8 cellular contexts compared by ENCODE assay signal in genomic region chr17:44221862-44222111, GRCh38. TPM values are rescaled to one million over a fixed set of nuclear protein-coding genes. Genes with fewer than 3 reads are reported as not detected.
DNase-seq lines count a peak whose midpoint lies in the region; ATAC-seq and TF ChIP-seq lines count a peak whose summit lies in the region.

No MANE protein-coding gene starts in this region.

- H3K27me3 ChIP-seq in endocrine pancreas (ENCODE audit: control insufficient read depth, insufficient read depth, low read length) = no peaks in the 10 kb centered on the region
- H3K27me3 ChIP-seq in neural progenitor cell = no peaks in the 10 kb centered on the region

- peak overlapping the region; percentile 90 for H3K4me3 Mint-ChIP-seq in neural progenitor cell

- H3K9me3 ChIP-seq in OCI-LY7 (ENCODE audit: low read length) (no peaks in the 10 kb centered on the region), endocrine pancreas (ENCODE audit: control insufficient read depth, low read length) (no peaks in the 10 kb centered on the region), neural progenitor cell (ENCODE audit: low read depth) (no peaks in the 10 kb centered on the region)

- H4K20me1 ChIP-seq in OCI-LY7 (ENCODE audit: insufficient read depth, low read length) = no peaks in the 10 kb centered on the region
- peaks cover 46% of the 10 kb centered on the region for H4K20me1 ChIP-seq in neural progenitor cell (ENCODE audit: low read depth)

- intact Hi-C loops in OCI-LY7 (cut with micrococcal nuclease; ENCODE audit: unreplicated experiment) = no loop called here

- H2AFZ ChIP-seq in OCI-LY7 (ENCODE audit: low read length) (peak overlapping the region; percentile 5; the same call in 1 of the 2 replicates), neural progenitor cell (replicated peaks) (no peak overlapping the region)

- H3K27ac ChIP-seq in C4-2B (peak overlapping the region; percentile 96), OCI-LY7 (ENCODE audit: low read depth, low read length, poor library complexity, severe bottlenecking) (peak overlapping the region; percentile 86), neural progenitor cell (no peak overlapping the region)

- H3K9ac ChIP-seq in endocrine pancreas (ENCODE audit: control insufficient read depth, insufficient read depth, low read length) (peak overlapping the region; percentile 84), neural progenitor cell (no peak overlapping the region)

- CTCF ChIA-PET in OCI-LY7 (lab: Charles Lee; ENCODE audit: unreplicated experiment) = interaction anchor here (0.7 kb wide), 1 partner anchor 53 kb away, joined by 3 read pairs; no protein-coding TSS in a partner anchor

- peaks cover 17% of the 10 kb centered on the region for H3K27me3 Mint-ChIP-seq in neural progenitor cell (ENCODE audit: insufficient read depth, low read depth)

- peaks cover 3% of the 10 kb centered on the region for H3K36me3 Mint-ChIP-seq in neural progenitor cell

- H3K4me3 ChIP-seq in OCI-LY7 (ENCODE audit: low read depth, low read length, poor library complexity, severe bottlenecking) (peak overlapping the region; percentile 90), endocrine pancreas (ENCODE audit: control insufficient read depth, insufficient read depth, low read length) (peak overlapping the region; percentile 38), neural progenitor cell (peak overlapping the region; percentile 86)

- POLR2A ChIA-PET in OCI-LY7 (lab: Charles Lee) = interaction anchor here (0.6 to 1.5 kb wide), 9 partner anchors 9 to 290 kb away, joined by 3 to 5 read pairs (median 4); no protein-coding TSS in a partner anchor

- H3K4me2 ChIP-seq in OCI-LY7 (ENCODE audit: low read length) (peak overlapping the region; percentile 80), neural progenitor cell (peak overlapping the region; percentile 92)

- no peak for ATAC-seq in GM19395 (IDR thresholded peaks at IDR 0.05; ENCODE audit: unreplicated experiment)

- TF ChIP-seq CTCF in C4-2B (conservative IDR thresholded peaks at IDR 0.05) (no peak), OCI-LY7 (conservative IDR thresholded peaks at IDR 0.05; ENCODE audit: low read length) (no peak), neural progenitor cell (IDR thresholded peaks at IDR 0.05) (no peak)

- H3F3A ChIP-seq in neural progenitor cell (ENCODE audit: low read depth) = peaks cover 32% of the 10 kb centered on the region

- peaks cover 15% of the 10 kb centered on the region for H3K36me3 ChIP-seq in OCI-LY7 (ENCODE audit: insufficient read depth, low read length)
- H3K36me3 ChIP-seq in endocrine pancreas (ENCODE audit: control insufficient read depth, insufficient read depth, low read length) = no peaks in the 10 kb centered on the region
- no peaks in the 10 kb centered on the region for H3K36me3 ChIP-seq in neural progenitor cell

- peaks cover 20% of the 10 kb centered on the region for H3K79me2 ChIP-seq in OCI-LY7 (ENCODE audit: insufficient read depth, low read depth, low read length)
- peaks cover 59% of the 10 kb centered on the region for H3K79me2 ChIP-seq in neural progenitor cell (ENCODE audit: low read depth)

- H3K9me3 Mint-ChIP-seq in neural progenitor cell = no peaks in the 10 kb centered on the region

- no TSS peak for BruUV-seq in OCI-LY7 (replicated peaks; lab: Mats Ljungman, UMichigan)

- peaks cover 23% of the 10 kb centered on the region for H3K4me1 Mint-ChIP-seq in neural progenitor cell

- no peaks in the 10 kb centered on the region for H3K9me2 ChIP-seq in OCI-LY7 (ENCODE audit: insufficient read depth, low read length)

- H3K4me1 ChIP-seq in OCI-LY7 (ENCODE audit: insufficient read depth, low read length, poor library complexity, severe bottlenecking) (peaks cover 11% of the 10 kb centered on the region), endocrine pancreas (ENCODE audit: control insufficient read depth, insufficient read depth, low read length) (peaks cover 5% of the 10 kb centered on the region), neural progenitor cell (peaks cover 10% of the 10 kb centered on the region)

- H3K27ac Mint-ChIP-seq in neural progenitor cell = peak overlapping the region; percentile 17

- DNase-seq in OCI-LY7 (ENCODE audit: low spot score) (no peak), neural progenitor cell (ENCODE audit: low spot score) (no peak), RPMI8226 (no peak), cerebellar cortex (ENCODE audit: low spot score) (no peak), NCI-H1694 (lab: John Stamatoyannopoulos, UW) (no peak)

RNA-seq across cellular contexts. Expression of gene UBTF, which starts 2.3 kb away (rescaled TPM):
- total RNA-seq in OCI-LY7 (2014; rRNA removed; shearing (Covaris generic)) = 155 and 257 TPM in 2 replicates
- total RNA-seq in OCI-LY7 (2022) (215 and 228 TPM in 2 replicates), neural progenitor cell (ENCODE audit: low replicate concordance) (23.7 and 32.9 TPM in 2 replicates)

RNA-seq across cellular contexts. Expression of gene ATXN7L3, which starts 22.1 kb away (rescaled TPM):
- 57.7 and 66.5 TPM in 2 replicates for total RNA-seq in OCI-LY7 (2014; rRNA removed; shearing (Covaris generic))
- total RNA-seq in OCI-LY7 (2022) (106 and 107 TPM in 2 replicates), neural progenitor cell (ENCODE audit: low replicate concordance) (38.9 and 73.6 TPM in 2 replicates)

RNA-seq across cellular contexts. Expression of gene TMUB2, which starts 35.0 kb away (rescaled TPM):
- total RNA-seq in OCI-LY7 (2014; rRNA removed; shearing (Covaris generic)) = 16.0 and 21.3 TPM in 2 replicates
- 21.9 and 25.9 TPM in 2 replicates for total RNA-seq in OCI-LY7 (2022)
- 16.6 and 26.3 TPM in 2 replicates for total RNA-seq in neural progenitor cell (ENCODE audit: low replicate concordance)

RNA-seq across cellular contexts. Expression of gene SLC4A1, which starts 46.1 kb away (rescaled TPM):
- total RNA-seq in OCI-LY7 (2014; rRNA removed; shearing (Covaris generic)) = not detected in 2 replicates
- total RNA-seq in OCI-LY7 (2022) (not detected in 2 replicates), neural progenitor cell (ENCODE audit: low replicate concordance) (not detected in 2 replicates)

RNA-seq across cellular contexts. Expression of gene ASB16, which starts 51.3 kb away (rescaled TPM):
- total RNA-seq in OCI-LY7 (2014; rRNA removed; shearing (Covaris generic)) = 0.44 and 0.57 TPM in 2 replicates
- total RNA-seq in OCI-LY7 (2022) (0.30 and 1.7 TPM in 2 replicates), neural progenitor cell (ENCODE audit: low replicate concordance) (not detected in 2 replicates)

Comparison
In these comparisons a context has a peak if more than half of its experiments do, and no peak if none do; other contexts are left out.
1. H3K4me3 ChIP-seq: peak in every context shown above with its lines; median percentile 90 in OCI-LY7; 86 in neural progenitor cell; 38 in endocrine pancreas.